Comparison of ENCODE assay signal across 14 cellular contexts in genomic region chr3:66068255-66068654, GRCh38. TPM values are rescaled to one million over a fixed set of nuclear protein-coding genes. Genes with fewer than 3 reads are reported as not detected.
DNase-seq lines count a peak whose midpoint lies in the region; ATAC-seq and TF ChIP-seq lines count a peak whose summit lies in the region.
"Had no signal": no experiment of that assay in that cellular context is flagged by ENCODE, and none has a peak within 500 bp of the region (broad histone marks: within the 10 kb centered on the region; RNA-seq: fewer than 3 reads in every experiment).

No MANE protein-coding gene starts in this region.

- no peaks in the 10 kb centered on the region for H3K36me3 ChIP-seq in upper lobe of right lung
- H3K36me3 ChIP-seq: BE2C had no signal

- no peaks in the 10 kb centered on the region for H3K4me1 ChIP-seq in upper lobe of right lung
- H3K4me1 ChIP-seq: BE2C had no signal

- DNase-seq in NCI-H510A treated with DMSO at 0.1 percent for 48 hours (lab: John Stamatoyannopoulos, UW) (peak; percentile 20), NCI-H510A (lab: John Stamatoyannopoulos, UW) (no peak), NCI-H82 treated with DMSO at 0.1 percent for 48 hours (lab: John Stamatoyannopoulos, UW; ENCODE audit: unreplicated experiment) (peak; percentile 12), fibroblast of villous mesenchyme (ENCODE audit: low read depth) (no peak), upper lobe of right lung (no peak), retina (no peak), T1000 (lab: John Stamatoyannopoulos, UW) (no peak)
- DNase-seq: BE2C; CD4-positive, alpha-beta memory T cell; DMS153; H7; IMR-90 had no signal

- intact Hi-C loops in upper lobe of right lung (cut with DNase I), result no loop called here

- TF ChIP-seq CTCF in fibroblast of villous mesenchyme (IDR thresholded peaks at IDR 0.05; ENCODE audit: insufficient read depth, low read depth, low read length), result no peak
- TF ChIP-seq CTCF in upper lobe of right lung (IDR thresholded peaks at IDR 0.05), result no peak

- H3K27ac ChIP-seq in upper lobe of right lung, result no peak overlapping the region
- H3K27ac ChIP-seq: C4-2B had no signal

- no peaks in the 10 kb centered on the region for H3K27me3 ChIP-seq in upper lobe of right lung
- H3K27me3 ChIP-seq: BE2C had no signal

- H3K9me3 ChIP-seq in upper lobe of right lung, result no peaks in the 10 kb centered on the region
- H3K9me3 ChIP-seq: BE2C had no signal

- no peak for ATAC-seq in upper lobe of right lung
- no peak for ATAC-seq in HG03045 (IDR thresholded peaks at IDR 0.05; ENCODE audit: unreplicated experiment)

- H3K4me3 ChIP-seq in fibroblast of villous mesenchyme (ENCODE audit: low read depth, low read length) (peak overlapping the region; percentile 49), upper lobe of right lung (peak overlapping the region; percentile 17)

RNA-seq across cellular contexts. Expression of gene MAGI1, which starts 29.5 kb away (rescaled TPM):
- total RNA-seq in fibroblast of villous mesenchyme, result 20.7 and 29.0 TPM in 2 replicates
- 45.8 TPM for total RNA-seq in upper lobe of right lung

Comparison
In these comparisons a context has a peak if more than half of its experiments do, and no peak if none do; other contexts are left out.
1. DNase-seq: peak in NCI-H510A treated with DMSO at 0.1 percent for 48 hours (single experiment) and NCI-H82 treated with DMSO at 0.1 percent for 48 hours (single experiment); none in NCI-H510A (single experiment), fibroblast of villous mesenchyme (single experiment), upper lobe of right lung (single experiment), retina (single experiment) and T1000 (single experiment).